8 cellular contexts compared by ENCODE assay signal in the genomic region with DNA sequence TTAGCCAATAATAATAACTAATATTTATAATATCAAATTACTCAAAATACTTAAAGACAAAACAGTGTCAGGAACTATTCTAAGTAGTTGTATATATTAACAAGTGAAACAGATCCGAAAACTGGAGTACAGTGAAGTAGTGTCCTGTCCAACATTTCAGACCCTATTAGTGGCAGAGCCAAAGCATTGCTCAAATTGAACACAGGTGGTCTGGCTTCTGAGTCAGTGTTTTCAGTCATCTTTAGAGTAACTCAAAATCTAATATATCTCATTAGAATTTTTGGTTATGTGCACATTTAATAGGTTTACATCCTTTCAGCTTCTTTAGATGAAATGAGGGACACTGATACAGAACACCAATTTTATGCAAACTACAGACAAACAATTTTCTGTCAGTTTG.
"Had no signal": no experiment of that assay in that cellular context is flagged by ENCODE, and none has a peak within 500 bp of the region (broad histone marks: within the 10 kb centered on the region; RNA-seq: fewer than 3 reads in every experiment).

No MANE protein-coding gene starts in this region.

- H3K4me3 ChIP-seq: GM23248, HAP-1, K562 had no signal

- H3K4me1 ChIP-seq: HAP-1 had no signal

- H2AFZ ChIP-seq: GM23248 had no signal

- ATAC-seq: HCT116, K562 had no signal

- DNase-seq: GM23248, GOT3, H7, HFFc6, IMR-90 had no signal

- H3K27ac ChIP-seq: GM23248 had no signal

- H3K27ac Mint-ChIP-seq: HFFc6 had no signal

- H3K4me3 Mint-ChIP-seq: HFFc6 had no signal

- H3K9me3 ChIP-seq: HAP-1 had no signal

- H3K36me3 ChIP-seq: HAP-1 had no signal
